18 cellular contexts compared by ENCODE assay signal in genomic region chr1:172423336-172423735, GRCh38. TPM values are rescaled to one million over a fixed set of nuclear protein-coding genes. Genes with fewer than 3 reads are reported as not detected.
"Had no signal": no experiment of that assay in that cellular context is flagged by ENCODE, and none has a peak within 500 bp of the region (broad histone marks: within the 10 kb centered on the region; RNA-seq: fewer than 3 reads in every experiment).

No MANE protein-coding gene starts in this region.

- H3K36me3 ChIP-seq: MG63 had no signal

- H3K4me2 ChIP-seq: SK-N-SH had no signal

- H3K27me3 ChIP-seq: MG63 had no signal

- DNase-seq: KBM-7, MG63, NCI-H1092, NCI-H1436, NCI-H187, NCI-H2029, NCI-H2081 treated with DMSO at 0.1 percent for 48 hours, NCI-H2171, NCI-H226, NCI-H510A, NCI-H524 treated with DMSO at 0.1 percent for 48 hours, NCI-H69, NCI-H774, RPMI8226, SHP77, SK-N-SH had no signal

- H3K9me3 ChIP-seq: MG63, SK-N-SH had no signal

- H3K4me3 ChIP-seq: MG63 had no signal

- H3K9ac ChIP-seq: SK-N-SH had no signal

RNA-seq across cellular contexts. Expression of gene C1orf105, which starts 2.9 kb away (rescaled TPM):
- total RNA-seq: HT-29, SK-MEL-5 had no signal
- polyA plus RNA-seq: SK-N-SH had no signal
